Comparison of ENCODE assay signal across 17 cellular contexts in genomic region chr3:138829886-138830510, GRCh38.
"Had no signal": no experiment of that assay in that cellular context is flagged by ENCODE, and none has a peak within 500 bp of the region (broad histone marks: within the 10 kb centered on the region; RNA-seq: fewer than 3 reads in every experiment).

No MANE protein-coding gene starts in this region.

- H3K27ac Mint-ChIP-seq: activated naive CD8-positive, alpha-beta T cell had no signal

- H3K27ac ChIP-seq: skin epidermis, tibial nerve, vagina had no signal

- ATAC-seq: activated CD4-positive, CD25-positive, alpha-beta regulatory T cell treated with anti-CD3 and anti-CD28 coated beads, Interleukin-2, amount 50 U/mL, for 24 hours; esophagus mucosa had no signal

- H3K4me3 Mint-ChIP-seq: activated naive CD8-positive, alpha-beta T cell had no signal

- H3K27me3 ChIP-seq: tibial nerve, vagina had no signal

- DNase-seq: activated CD4-positive, alpha-beta T cell treated with anti-CD3 and anti-CD28 coated beads, Interleukin-2, amount 50 U/mL, for 1 hour; activated CD8-positive, alpha-beta memory T cell treated with anti-CD3 and anti-CD28 coated beads for 24 hours; amniotic stem cell; islet precursor cell; midbrain; stimulated activated CD4-positive, alpha-beta T cell treated with anti-CD3 and anti-CD28 coated beads, Interleukin-4, amount 100 ng/mL, for 4 hours; stimulated activated CD8-positive, alpha-beta memory T cell treated with anti-CD3 and anti-CD28 coated beads, Interleukin-4, amount 100 ng/mL, for 48 hours; stimulated activated naive CD4-positive, alpha-beta T cell treated with Interleukin-2 at 50 U/mL for 16 hours; substantia nigra; T-helper 9 cell had no signal

- H3K27me3 Mint-ChIP-seq: activated naive CD8-positive, alpha-beta T cell had no signal

- H3K4me3 ChIP-seq: lung, skin epidermis, tibial nerve, vagina had no signal

- H3K9me3 ChIP-seq: vagina had no signal

- H3K36me3 ChIP-seq: vagina had no signal
